In genomic region chr22:41929158-41929896, GRCh38 we compare ENCODE assay signal across 1 cellular context.
TF ChIP-seq lines count a peak whose summit lies in the region.

No MANE protein-coding gene starts in this region.

TF ChIP-seq in SK-N-SH treated with all-trans-retinoic acid at 6 μM for 48 hours, 23 proteins besides CTCF, POLR2A, EP300 and RAD21 (continued from another document):
- TF ChIP-seq PATZ1 (CRISPR knock-in tag; IDR thresholded peaks at IDR 0.05; ENCODE audit: borderline replicate concordance), result no peak
- TF ChIP-seq RARB (CRISPR knock-in tag; IDR thresholded peaks at IDR 0.05), result no peak
- TF ChIP-seq CSRNP3 (CRISPR knock-in tag; IDR thresholded peaks at IDR 0.05), result no peak
- no peak for TF ChIP-seq POU6F1 (CRISPR knock-in tag; IDR thresholded peaks at IDR 0.05; ENCODE audit: borderline replicate concordance, low read depth)
- no peak for TF ChIP-seq TOX (CRISPR knock-in tag; IDR thresholded peaks at IDR 0.05; ENCODE audit: borderline replicate concordance)
- no peak for TF ChIP-seq ZNF8 (CRISPR knock-in tag; IDR thresholded peaks at IDR 0.05)
- no peak for TF ChIP-seq ZNF70 (CRISPR knock-in tag; IDR thresholded peaks at IDR 0.05)
- TF ChIP-seq ZFP30 (CRISPR knock-in tag; IDR thresholded peaks at IDR 0.05), result no peak
- TF ChIP-seq CSDC2 (CRISPR knock-in tag; IDR thresholded peaks at IDR 0.05), result no peak
